8 cellular contexts compared by ENCODE assay signal in the genomic region with DNA sequence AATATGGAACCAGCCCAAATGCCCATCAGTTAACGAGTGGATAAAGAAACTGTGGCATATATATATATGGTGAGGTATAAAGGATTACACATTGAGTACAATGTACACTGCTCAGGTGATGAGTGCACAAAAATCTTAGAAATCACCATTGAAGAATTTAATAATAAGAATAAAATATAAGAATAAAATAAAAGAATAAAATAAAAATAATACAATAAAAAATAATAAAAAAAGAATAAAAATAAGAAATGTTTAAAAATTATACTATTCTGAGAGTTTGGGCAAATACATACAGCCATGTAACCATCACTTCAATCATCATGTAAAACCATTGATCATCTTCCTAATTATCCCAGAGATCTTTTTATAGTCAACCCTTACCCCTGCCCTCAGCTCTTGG.
"Had no signal": no experiment of that assay in that cellular context is flagged by ENCODE, and none has a peak within 500 bp of the region (broad histone marks: within the 10 kb centered on the region; RNA-seq: fewer than 3 reads in every experiment).

No MANE protein-coding gene starts in this region.

- H3K36me3 Mint-ChIP-seq: IgD-negative memory B cell had no signal

- DNase-seq: GM23248, GOT3, H7, HFFc6, KBM-7 had no signal

- H3K4me1 Mint-ChIP-seq: IgD-negative memory B cell had no signal

- H3K4me3 Mint-ChIP-seq: HFFc6, IgD-negative memory B cell had no signal

- FAIRE-seq: HepG2 had no signal

- H3K27ac Mint-ChIP-seq: HFFc6 had no signal

- H3K27me3 Mint-ChIP-seq: IgD-negative memory B cell had no signal

- ATAC-seq: HCT116, HepG2 had no signal
